In genomic region chr5:33148076-33148501, GRCh38 we compare ENCODE assay signal across 13 cellular contexts.
DNase-seq lines count a peak whose midpoint lies in the region; ATAC-seq and TF ChIP-seq lines count a peak whose summit lies in the region.
"Had no signal": no experiment of that assay in that cellular context is flagged by ENCODE, and none has a peak within 500 bp of the region (broad histone marks: within the 10 kb centered on the region; RNA-seq: fewer than 3 reads in every experiment).

No MANE protein-coding gene starts in this region.

- H2AFZ ChIP-seq in PC-9 = peak overlapping the region; percentile 69

- H4K20me1 ChIP-seq in PC-9 (ENCODE audit: insufficient read depth) = no peaks in the 10 kb centered on the region

- peaks cover 26% of the 10 kb centered on the region for H3F3A ChIP-seq in PC-9 (ENCODE audit: insufficient read depth, low read depth)

- intact Hi-C loops in PC-9 (cut with micrococcal nuclease; ENCODE audit: unreplicated experiment) = loop anchor here (1.0 to 5.0 kb wide), 6 partner anchors 33 to 362 kb away; no protein-coding TSS in a partner anchor

- POLR2A ChIA-PET in PC-9 (lab: Charles Lee; ENCODE audit: unreplicated experiment) = interaction anchor here (0.6 to 1.0 kb wide), 5 partner anchors 66 to 974 kb away, joined by 3 to 9 read pairs (median 3); partner anchors contain the start of gene GOLPH3

- no peaks in the 10 kb centered on the region for H3K27me3 ChIP-seq in PC-9 (ENCODE audit: insufficient read depth, low read depth)

- H3K79me2 ChIP-seq in PC-9 (ENCODE audit: low read depth) = no peaks in the 10 kb centered on the region

- H3K4me2 ChIP-seq in PC-9 = peak overlapping the region; percentile 64

- H3K27ac Mint-ChIP-seq in effector memory CD8-positive, alpha-beta T cell = no peak overlapping the region
- H3K27ac Mint-ChIP-seq: CD4-positive, alpha-beta memory T cell; stimulated activated effector memory CD8-positive, alpha-beta T cell treated with anti-CD3 and anti-CD28 coated beads, Interleukin-12 subunit alpha, Interleukin-12 subunit beta, amount 100 ng/mL, for 72 hours had no signal

- H3K4me1 ChIP-seq in PC-9 (replicated peaks; ENCODE audit: insufficient read depth) = peaks cover 31% of the 10 kb centered on the region

- CTCF ChIA-PET in PC-9 (lab: Charles Lee) = interaction anchor here (0.6 kb wide), 1 partner anchor 355 kb away, joined by 3 read pairs; no protein-coding TSS in a partner anchor

- H3K4me3 Mint-ChIP-seq in effector memory CD8-positive, alpha-beta T cell = no peak overlapping the region
- H3K4me3 Mint-ChIP-seq: CD4-positive, alpha-beta memory T cell; stimulated activated effector memory CD8-positive, alpha-beta T cell treated with anti-CD3 and anti-CD28 coated beads, Interleukin-12 subunit alpha, Interleukin-12 subunit beta, amount 100 ng/mL, for 72 hours had no signal

- BruUV-seq in PC-9 (replicated peaks; lab: Mats Ljungman, UMichigan) = TSS peak; percentile 42

- peaks cover 6 to 7% of the 10 kb centered on the region in 2 donors for H3K9me3 Mint-ChIP-seq in effector memory CD8-positive, alpha-beta T cell
- H3K9me3 Mint-ChIP-seq: stimulated activated effector memory CD8-positive, alpha-beta T cell treated with anti-CD3 and anti-CD28 coated beads, Interleukin-12 subunit alpha, Interleukin-12 subunit beta, amount 100 ng/mL, for 72 hours had no signal

- peak overlapping the region; percentile 81 for H3K27ac ChIP-seq in PC-9

- H3K4me3 ChIP-seq in AG10803 (ENCODE audit: low read length) (no peak overlapping the region), PC-9 (peak overlapping the region; percentile 32; the same call in 1 of the 2 replicates)

- H3K4me1 Mint-ChIP-seq in effector memory CD8-positive, alpha-beta T cell (ENCODE audit: low read depth in 2 of 2) = no peaks in the 10 kb centered on the region
- H3K4me1 Mint-ChIP-seq: CD4-positive, alpha-beta memory T cell; stimulated activated effector memory CD8-positive, alpha-beta T cell treated with anti-CD3 and anti-CD28 coated beads, Interleukin-12 subunit alpha, Interleukin-12 subunit beta, amount 100 ng/mL, for 72 hours had no signal

- ATAC-seq in esophagus mucosa (peak; percentile 87), GM21786 (IDR thresholded peaks at IDR 0.05; ENCODE audit: unreplicated experiment) (no peak)
- ATAC-seq in effector memory CD8-positive, alpha-beta T cell (replicated peaks) = no peak
- ATAC-seq: HCT116; stimulated activated effector memory CD8-positive, alpha-beta T cell treated with anti-CD3 and anti-CD28 coated beads, Interleukin-12 subunit alpha, Interleukin-12 subunit beta, amount 100 ng/mL, for 72 hours had no signal

- H3K36me3 Mint-ChIP-seq in effector memory CD8-positive, alpha-beta T cell (ENCODE audit: insufficient read depth) = no peaks in the 10 kb centered on the region
- H3K36me3 Mint-ChIP-seq: CD4-positive, alpha-beta memory T cell; stimulated activated effector memory CD8-positive, alpha-beta T cell treated with anti-CD3 and anti-CD28 coated beads, Interleukin-12 subunit alpha, Interleukin-12 subunit beta, amount 100 ng/mL, for 72 hours had no signal

- H3K9me3 ChIP-seq in PC-9 (ENCODE audit: insufficient read depth, low read depth) = peaks cover 4% of the 10 kb centered on the region

- H3K36me3 ChIP-seq in PC-9 (ENCODE audit: low read depth) = no peaks in the 10 kb centered on the region

- H3K27me3 Mint-ChIP-seq in effector memory CD8-positive, alpha-beta T cell = no peaks in the 10 kb centered on the region
- H3K27me3 Mint-ChIP-seq: CD4-positive, alpha-beta memory T cell had no signal

- DNase-seq in AG10803 (ENCODE audit: low read depth) = peak; percentile 94
- peak; percentile 73 to 81 for DNase-seq in PC-9
- DNase-seq in myocyte (ENCODE audit: low read depth) = peak; percentile 89
- no peak for DNase-seq in stimulated activated naive CD4-positive, alpha-beta T cell treated with Interleukin-2 at 50 U/mL for 16 hours (lab: John Stamatoyannopoulos, UW)
- DNase-seq in activated CD8-positive, alpha-beta memory T cell treated with anti-CD3 and anti-CD28 coated beads, Interleukin-2, amount 50 U/mL, for 48 hours = no peak
- DNase-seq in effector memory CD8-positive, alpha-beta T cell = no peak
- DNase-seq: activated CD4-positive, alpha-beta T cell treated with anti-CD3 and anti-CD28 coated beads for 1 hour; CD4-positive, alpha-beta memory T cell; NCI-H526 treated with DMSO at 0.1 percent for 48 hours had no signal

- H3K9me2 ChIP-seq in PC-9 (ENCODE audit: insufficient read depth) = no peaks in the 10 kb centered on the region

- TF ChIP-seq CTCF in AG10803 (conservative IDR thresholded peaks at IDR 0.05; ENCODE audit: low read length) (no peak), PC-9 (conservative IDR thresholded peaks at IDR 0.05) (no peak)

Comparison
In these comparisons a context has a peak if more than half of its experiments do, and no peak if none do; other contexts are left out.
1. DNase-seq: peak in AG10803 (single experiment), PC-9 (2 of 2) and myocyte (single experiment); none in stimulated activated naive CD4-positive, alpha-beta T cell treated with Interleukin-2 at 50 U/mL for 16 hours (single experiment), activated CD8-positive, alpha-beta memory T cell treated with anti-CD3 and anti-CD28 coated beads, Interleukin-2, amount 50 U/mL, for 48 hours (single experiment) and effector memory CD8-positive, alpha-beta T cell (0 of 3).